Comparison of ENCODE assay signal across 1 cellular context in the genomic region with DNA sequence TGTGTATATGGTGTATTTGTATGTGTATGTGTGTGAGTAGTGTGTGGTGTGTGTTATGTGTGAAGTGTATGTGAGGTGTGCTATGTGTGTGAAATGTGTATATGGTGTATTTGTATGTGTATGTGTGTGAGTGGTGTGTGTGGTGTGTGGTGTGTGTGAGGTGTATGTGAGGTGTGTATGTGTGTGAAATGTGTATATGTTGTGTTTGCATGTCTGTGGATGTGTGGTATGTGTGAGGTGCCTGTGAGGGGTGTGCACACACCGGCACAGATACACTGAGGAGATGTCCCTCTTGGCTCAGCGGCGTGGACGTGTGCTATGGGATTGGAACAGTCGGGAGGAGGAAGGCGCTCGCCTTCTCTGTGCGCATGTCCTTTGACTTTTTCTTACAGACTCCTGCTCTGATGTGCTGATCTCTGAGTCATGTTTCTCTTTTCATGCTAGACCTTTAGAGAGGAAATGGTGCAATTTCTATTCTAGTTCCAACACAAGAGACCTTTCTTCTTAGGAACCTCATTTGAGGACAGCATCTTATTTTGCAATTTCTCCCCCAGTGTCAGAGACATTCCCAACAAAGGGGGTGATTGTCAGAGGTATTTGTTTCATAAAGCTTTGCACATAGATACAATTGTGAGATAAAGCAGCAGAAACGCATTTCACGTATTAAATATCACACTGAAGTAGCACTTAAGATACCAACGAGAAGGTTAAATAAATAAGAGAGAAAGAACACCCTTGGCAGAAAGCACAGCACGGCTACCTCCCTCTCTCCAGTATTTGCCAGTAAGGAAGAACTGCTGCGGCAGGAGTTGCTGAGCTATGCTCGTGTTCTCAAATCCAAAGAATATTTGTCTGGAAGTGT.
TF ChIP-seq lines count a peak whose summit lies in the region.

No MANE protein-coding gene starts in this region.

TF ChIP-seq in H1, 55 proteins besides CTCF, POLR2A, EP300 and RAD21 (continued from another document):
- TF ChIP-seq, protein P1, sequence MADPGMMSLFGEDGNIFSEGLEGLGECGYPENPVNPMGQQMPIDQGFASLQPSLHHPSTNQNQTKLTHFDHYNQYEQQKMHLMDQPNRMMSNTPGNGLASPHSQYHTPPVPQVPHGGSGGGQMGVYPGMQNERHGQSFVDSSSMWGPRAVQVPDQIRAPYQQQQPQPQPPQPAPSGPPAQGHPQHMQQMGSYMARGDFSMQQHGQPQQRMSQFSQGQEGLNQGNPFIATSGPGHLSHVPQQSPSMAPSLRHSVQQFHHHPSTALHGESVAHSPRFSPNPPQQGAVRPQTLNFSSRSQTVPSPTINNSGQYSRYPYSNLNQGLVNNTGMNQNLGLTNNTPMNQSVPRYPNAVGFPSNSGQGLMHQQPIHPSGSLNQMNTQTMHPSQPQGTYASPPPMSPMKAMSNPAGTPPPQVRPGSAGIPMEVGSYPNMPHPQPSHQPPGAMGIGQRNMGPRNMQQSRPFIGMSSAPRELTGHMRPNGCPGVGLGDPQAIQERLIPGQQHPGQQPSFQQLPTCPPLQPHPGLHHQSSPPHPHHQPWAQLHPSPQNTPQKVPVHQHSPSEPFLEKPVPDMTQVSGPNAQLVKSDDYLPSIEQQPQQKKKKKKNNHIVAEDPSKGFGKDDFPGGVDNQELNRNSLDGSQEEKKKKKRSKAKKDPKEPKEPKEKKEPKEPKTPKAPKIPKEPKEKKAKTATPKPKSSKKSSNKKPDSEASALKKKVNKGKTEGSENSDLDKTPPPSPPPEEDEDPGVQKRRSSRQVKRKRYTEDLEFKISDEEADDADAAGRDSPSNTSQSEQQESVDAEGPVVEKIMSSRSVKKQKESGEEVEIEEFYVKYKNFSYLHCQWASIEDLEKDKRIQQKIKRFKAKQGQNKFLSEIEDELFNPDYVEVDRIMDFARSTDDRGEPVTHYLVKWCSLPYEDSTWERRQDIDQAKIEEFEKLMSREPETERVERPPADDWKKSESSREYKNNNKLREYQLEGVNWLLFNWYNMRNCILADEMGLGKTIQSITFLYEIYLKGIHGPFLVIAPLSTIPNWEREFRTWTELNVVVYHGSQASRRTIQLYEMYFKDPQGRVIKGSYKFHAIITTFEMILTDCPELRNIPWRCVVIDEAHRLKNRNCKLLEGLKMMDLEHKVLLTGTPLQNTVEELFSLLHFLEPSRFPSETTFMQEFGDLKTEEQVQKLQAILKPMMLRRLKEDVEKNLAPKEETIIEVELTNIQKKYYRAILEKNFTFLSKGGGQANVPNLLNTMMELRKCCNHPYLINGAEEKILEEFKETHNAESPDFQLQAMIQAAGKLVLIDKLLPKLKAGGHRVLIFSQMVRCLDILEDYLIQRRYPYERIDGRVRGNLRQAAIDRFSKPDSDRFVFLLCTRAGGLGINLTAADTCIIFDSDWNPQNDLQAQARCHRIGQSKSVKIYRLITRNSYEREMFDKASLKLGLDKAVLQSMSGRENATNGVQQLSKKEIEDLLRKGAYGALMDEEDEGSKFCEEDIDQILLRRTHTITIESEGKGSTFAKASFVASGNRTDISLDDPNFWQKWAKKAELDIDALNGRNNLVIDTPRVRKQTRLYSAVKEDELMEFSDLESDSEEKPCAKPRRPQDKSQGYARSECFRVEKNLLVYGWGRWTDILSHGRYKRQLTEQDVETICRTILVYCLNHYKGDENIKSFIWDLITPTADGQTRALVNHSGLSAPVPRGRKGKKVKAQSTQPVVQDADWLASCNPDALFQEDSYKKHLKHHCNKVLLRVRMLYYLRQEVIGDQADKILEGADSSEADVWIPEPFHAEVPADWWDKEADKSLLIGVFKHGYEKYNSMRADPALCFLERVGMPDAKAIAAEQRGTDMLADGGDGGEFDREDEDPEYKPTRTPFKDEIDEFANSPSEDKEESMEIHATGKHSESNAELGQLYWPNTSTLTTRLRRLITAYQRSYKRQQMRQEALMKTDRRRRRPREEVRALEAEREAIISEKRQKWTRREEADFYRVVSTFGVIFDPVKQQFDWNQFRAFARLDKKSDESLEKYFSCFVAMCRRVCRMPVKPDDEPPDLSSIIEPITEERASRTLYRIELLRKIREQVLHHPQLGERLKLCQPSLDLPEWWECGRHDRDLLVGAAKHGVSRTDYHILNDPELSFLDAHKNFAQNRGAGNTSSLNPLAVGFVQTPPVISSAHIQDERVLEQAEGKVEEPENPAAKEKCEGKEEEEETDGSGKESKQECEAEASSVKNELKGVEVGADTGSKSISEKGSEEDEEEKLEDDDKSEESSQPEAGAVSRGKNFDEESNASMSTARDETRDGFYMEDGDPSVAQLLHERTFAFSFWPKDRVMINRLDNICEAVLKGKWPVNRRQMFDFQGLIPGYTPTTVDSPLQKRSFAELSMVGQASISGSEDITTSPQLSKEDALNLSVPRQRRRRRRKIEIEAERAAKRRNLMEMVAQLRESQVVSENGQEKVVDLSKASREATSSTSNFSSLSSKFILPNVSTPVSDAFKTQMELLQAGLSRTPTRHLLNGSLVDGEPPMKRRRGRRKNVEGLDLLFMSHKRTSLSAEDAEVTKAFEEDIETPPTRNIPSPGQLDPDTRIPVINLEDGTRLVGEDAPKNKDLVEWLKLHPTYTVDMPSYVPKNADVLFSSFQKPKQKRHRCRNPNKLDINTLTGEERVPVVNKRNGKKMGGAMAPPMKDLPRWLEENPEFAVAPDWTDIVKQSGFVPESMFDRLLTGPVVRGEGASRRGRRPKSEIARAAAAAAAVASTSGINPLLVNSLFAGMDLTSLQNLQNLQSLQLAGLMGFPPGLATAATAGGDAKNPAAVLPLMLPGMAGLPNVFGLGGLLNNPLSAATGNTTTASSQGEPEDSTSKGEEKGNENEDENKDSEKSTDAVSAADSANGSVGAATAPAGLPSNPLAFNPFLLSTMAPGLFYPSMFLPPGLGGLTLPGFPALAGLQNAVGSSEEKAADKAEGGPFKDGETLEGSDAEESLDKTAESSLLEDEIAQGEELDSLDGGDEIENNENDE (IDR thresholded peaks at IDR 0.05; ENCODE audit: insufficient replicate concordance, low read length): no peak
